Comparison of ENCODE assay signal across 8 cellular contexts in the genomic region with DNA sequence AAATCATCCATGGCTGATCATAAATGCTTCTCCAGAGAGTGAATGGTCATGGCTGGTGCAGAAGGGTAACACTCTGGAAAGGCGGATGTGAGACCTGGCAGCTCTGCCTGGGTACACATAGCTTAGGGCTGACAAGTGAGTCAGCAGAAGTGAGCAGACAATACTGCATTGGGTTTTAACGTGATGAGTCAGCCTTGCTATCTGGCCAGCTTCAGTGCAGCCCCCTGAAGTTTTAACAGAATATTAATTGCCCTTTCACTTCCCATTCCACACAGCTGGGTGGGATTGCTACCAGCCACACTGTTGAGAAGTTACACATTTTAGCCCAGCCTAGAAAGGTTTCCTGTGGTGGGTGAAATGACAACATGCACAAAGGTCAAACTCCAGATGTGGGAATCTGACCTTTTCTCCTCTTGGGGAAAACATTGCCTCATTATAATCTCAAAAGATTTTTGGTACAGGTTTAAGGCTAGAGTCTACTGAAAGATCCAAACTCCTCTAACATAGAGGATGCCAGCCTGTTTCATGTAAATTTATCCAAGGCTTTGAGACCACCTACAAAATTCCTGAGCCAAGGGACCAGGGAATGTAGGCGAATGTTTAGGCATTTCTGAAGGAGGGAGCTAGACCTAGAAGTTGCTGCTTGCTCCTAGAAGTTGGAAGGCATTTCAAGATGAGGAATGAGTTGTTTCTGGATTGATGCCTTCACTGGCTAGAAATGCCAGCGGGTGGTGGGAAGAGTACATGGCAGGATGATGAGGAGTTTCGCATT.
A peak's percentile ranks its signal among the peaks of the same experiment; 100 is the strongest.
DNase-seq lines count a peak whose midpoint lies in the region; ATAC-seq and TF ChIP-seq lines count a peak whose summit lies in the region.

No MANE protein-coding gene starts in this region.

- H3K36me3 ChIP-seq in heart left ventricle (no peaks in the 10 kb centered on the region), skeletal muscle satellite cell (ENCODE audit: insufficient read depth, low read length) (no peaks in the 10 kb centered on the region)

- peak; percentile 88 for DNase-seq in GM04504 (ENCODE audit: low read depth)
- peak; percentile 11 for DNase-seq in UCSD-AML1 (lab: John Stamatoyannopoulos, UW; ENCODE audit: unreplicated experiment)
- peak in 4 of 5 donors; percentile 46 to 79 (median 60) for DNase-seq in heart left ventricle
- no peak for DNase-seq in stimulated activated naive CD4-positive, alpha-beta T cell treated with Interleukin-2 at 50 U/mL for 16 hours (lab: John Stamatoyannopoulos, UW)
- no peak for DNase-seq in NCI-H1417 treated with DMSO at 0.1 percent for 48 hours (lab: John Stamatoyannopoulos, UW)

- H3K4me1 ChIP-seq in heart left ventricle (peaks cover 0 to 48% (median 26%) of the 10 kb centered on the region in 12 donors), skeletal muscle satellite cell (ENCODE audit: control insufficient read depth, insufficient read depth, low read length) (peaks cover 63% of the 10 kb centered on the region)

- H3K27me3 ChIP-seq in heart left ventricle (no peaks in the 10 kb centered on the region), skeletal muscle satellite cell (ENCODE audit: control insufficient read depth, insufficient read depth, low read length) (no peaks in the 10 kb centered on the region)

- no peak for TF ChIP-seq POLR2A in heart left ventricle (IDR thresholded peaks at IDR 0.05)

- ATAC-seq in GM21447 (IDR thresholded peaks at IDR 0.05; ENCODE audit: unreplicated experiment) = peak; percentile 96
- peak; percentile 91 for ATAC-seq in HG03575 (IDR thresholded peaks at IDR 0.05; ENCODE audit: extremely low read depth, insufficient number of reproducible peaks, low FRiP score, unreplicated experiment)
- ATAC-seq in heart left ventricle = peak; percentile 62 to 93 (median 90)

- H3K9me3 ChIP-seq in heart left ventricle (peaks cover 0 to 4% (median 0%) of the 10 kb centered on the region in 12 donors), skeletal muscle satellite cell (replicated peaks; ENCODE audit: low read length) (no peaks in the 10 kb centered on the region)

- peak overlapping the region; percentile 73 for H3K9ac ChIP-seq in skeletal muscle satellite cell (ENCODE audit: low read depth, low read length)

- peak overlapping the region; percentile 72 for H3K4me2 ChIP-seq in skeletal muscle satellite cell (ENCODE audit: low read length)

- 54 to 71% (median 65%) methylated on average over 5 of the region's 5 CpGs for WGBS in heart left ventricle, 4 donors

- peak overlapping the region in 11 of 12 donors; percentile 22 to 78 (median 45) for H3K27ac ChIP-seq in heart left ventricle

- H3K4me3 ChIP-seq in heart left ventricle (no peak overlapping the region), skeletal muscle satellite cell (ENCODE audit: low read length) (peak overlapping the region; percentile 46)

- intact Hi-C loops in heart left ventricle (cut with DNase I) = no loop called here

- no peak for TF ChIP-seq CTCF in heart left ventricle (IDR thresholded peaks at IDR 0.05)

Comparison
In these comparisons a context has a peak if more than half of its experiments do, and no peak if none do; other contexts are left out.
1. DNase-seq: peak in GM04504 (single experiment), UCSD-AML1 (single experiment) and heart left ventricle (4 of 5); none in stimulated activated naive CD4-positive, alpha-beta T cell treated with Interleukin-2 at 50 U/mL for 16 hours (single experiment) and NCI-H1417 treated with DMSO at 0.1 percent for 48 hours (single experiment).
2. Peak in every context shown above with its lines, with median percentiles within 50 percentile points of each other: ATAC-seq.